In genomic region chr1:16901366-16901765, GRCh38 we compare ENCODE assay signal across 10 cellular contexts. TPM values are rescaled to one million over a fixed set of nuclear protein-coding genes. Genes with fewer than 3 reads are reported as not detected.
DNase-seq lines count a peak whose midpoint lies in the region; ATAC-seq, FAIRE-seq and TF ChIP-seq lines count a peak whose summit lies in the region.
"Not testable (repeated sequence)": the region's sequence is repeated elsewhere in the genome, so short reads cannot be mapped to it uniquely, and the experiment has no call there.
"Had no signal": no experiment of that assay in that cellular context is flagged by ENCODE, and none has a peak within 500 bp of the region (broad histone marks: within the 10 kb centered on the region; RNA-seq: fewer than 3 reads in every experiment).

No MANE protein-coding gene starts in this region.

- CTCF ChIA-PET in activated CD4-positive, alpha-beta T cell treated with anti-CD3 and anti-CD28 coated beads for 36 hours (lab: Charles Lee), result not testable (repeated sequence)

- H3K36me3 Mint-ChIP-seq in activated CD4-positive, alpha-beta T cell treated with anti-CD3 and anti-CD28 coated beads for 36 hours (ENCODE audit: low read depth); activated naive CD4-positive, alpha-beta T cell treated with anti-CD3 and anti-CD28 coated beads, Interleukin-2, amount 50 U/mL, for 24 hours; chondrocyte (ENCODE audit: low read depth); naive thymus-derived CD8-positive, alpha-beta T cell; stimulated activated naive CD8-positive, alpha-beta T cell treated with anti-CD3 and anti-CD28 coated beads, Interleukin-15, Interleukin-2, amounts not matched to agents 100 ng/mL and 50 ng/mL, for 24 hours (ENCODE audit: low read depth): not testable (repeated sequence)

- peak overlapping the region in 9 of 11 experiments; percentile 1 to 49 (median 33); a peak in 9 of 22 replicates for H3K4me2 ChIP-seq in BLaER1 treated with 17β-estradiol and CSF1 and Interleukin-3, amounts not matched to agents 10 nM and 100 nM
- not testable (repeated sequence) for H3K4me2 ChIP-seq in OCI-LY1 (ENCODE audit: low read length)

- peak overlapping the region; percentile 1 for H3K27ac Mint-ChIP-seq in activated CD4-positive, alpha-beta T cell treated with anti-CD3 and anti-CD28 coated beads for 36 hours
- peak overlapping the region; percentile 93 for H3K27ac Mint-ChIP-seq in activated naive CD4-positive, alpha-beta T cell treated with anti-CD3 and anti-CD28 coated beads, Interleukin-2, amount 50 U/mL, for 24 hours
- peak overlapping the region; percentile 27 for H3K27ac Mint-ChIP-seq in chondrocyte (ENCODE audit: unreplicated experiment)
- H3K27ac Mint-ChIP-seq in naive thymus-derived CD8-positive, alpha-beta T cell, result peak overlapping the region in 7 of 10 donors; percentile 40 to 76 (median 54)
- H3K27ac Mint-ChIP-seq in stimulated activated naive CD8-positive, alpha-beta T cell treated with anti-CD3 and anti-CD28 coated beads, Interleukin-15, Interleukin-2, amounts not matched to agents 100 ng/mL and 50 ng/mL, for 24 hours, result peak overlapping the region; percentile 4

- peaks cover 42 to 72% (median 58%) of the 10 kb centered on the region in 10 experiments for H3K4me1 ChIP-seq in BLaER1 treated with 17β-estradiol and CSF1 and Interleukin-3, amounts not matched to agents 10 nM and 100 nM
- H3K4me1 ChIP-seq in OCI-LY1 (ENCODE audit: insufficient read depth, low read length, severe bottlenecking), result peaks cover 49% of the 10 kb centered on the region

- not testable (repeated sequence) for H3K4me3 ChIP-seq in BLaER1 treated with 17β-estradiol and CSF1 and Interleukin-3, amounts not matched to agents 10 nM and 100 nM; OCI-LY1 (ENCODE audit: low read depth, low read length, poor library complexity, severe bottlenecking)

- TF ChIP-seq POLR2A in GM12891 (IDR thresholded peaks at IDR 0.05; ENCODE audit: low read depth, low read length), result not testable (repeated sequence)

- intact Hi-C loops in activated CD4-positive, alpha-beta T cell treated with anti-CD3 and anti-CD28 coated beads for 36 hours (cut with DNase I, micrococcal nuclease), result loop anchor here (5.0 to 10.0 kb wide), 4 partner anchors 177 to 1284 kb away; partner anchors contain the start of genes DDI2 (in 1 of the 2) and ZBTB17 (in 1 of the 2)

- ATAC-seq in activated CD4-positive, alpha-beta T cell treated with anti-CD3 and anti-CD28 coated beads for 36 hours; naive thymus-derived CD8-positive, alpha-beta T cell: not testable (repeated sequence)

- not testable (repeated sequence) for H3F3A ChIP-seq in OCI-LY1 (ENCODE audit: insufficient read depth, low read length)

- peaks cover 6 to 11% (median 9%) of the 10 kb centered on the region in 11 experiments; a peak in 20 of 22 replicates for H3K9me3 ChIP-seq in BLaER1 treated with 17β-estradiol and CSF1 and Interleukin-3, amounts not matched to agents 10 nM and 100 nM (replicated peaks in 1 of 11)
- not testable (repeated sequence) for H3K9me3 ChIP-seq in OCI-LY1 (ENCODE audit: low read length)

- H3K27me3 Mint-ChIP-seq in activated CD4-positive, alpha-beta T cell treated with anti-CD3 and anti-CD28 coated beads for 36 hours; activated naive CD4-positive, alpha-beta T cell treated with anti-CD3 and anti-CD28 coated beads, Interleukin-2, amount 50 U/mL, for 24 hours; chondrocyte (ENCODE audit: low read depth); naive thymus-derived CD8-positive, alpha-beta T cell; stimulated activated naive CD8-positive, alpha-beta T cell treated with anti-CD3 and anti-CD28 coated beads, Interleukin-15, Interleukin-2, amounts not matched to agents 100 ng/mL and 50 ng/mL, for 24 hours: not testable (repeated sequence)

- not testable (repeated sequence) for H3K9me2 ChIP-seq in OCI-LY1 (ENCODE audit: low read depth, low read length)

- H3K4me3 Mint-ChIP-seq in activated CD4-positive, alpha-beta T cell treated with anti-CD3 and anti-CD28 coated beads for 36 hours; chondrocyte (ENCODE audit: unreplicated experiment); stimulated activated naive CD8-positive, alpha-beta T cell treated with anti-CD3 and anti-CD28 coated beads, Interleukin-15, Interleukin-2, amounts not matched to agents 100 ng/mL and 50 ng/mL, for 24 hours: not testable (repeated sequence)
- H3K4me3 Mint-ChIP-seq in activated naive CD4-positive, alpha-beta T cell treated with anti-CD3 and anti-CD28 coated beads, Interleukin-2, amount 50 U/mL, for 24 hours, result peak overlapping the region; percentile 9
- H3K4me3 Mint-ChIP-seq in naive thymus-derived CD8-positive, alpha-beta T cell, result peak overlapping the region in 9 of 10 donors; percentile 13 to 73 (median 62)

- not testable (repeated sequence) for H3K36me3 ChIP-seq in BLaER1 treated with 17β-estradiol and CSF1 and Interleukin-3, amounts not matched to agents 10 nM and 100 nM; OCI-LY1 (ENCODE audit: insufficient read depth, low read length)

- H4K20me1 ChIP-seq in BLaER1 treated with 17β-estradiol and CSF1 and Interleukin-3, amounts not matched to agents 10 nM and 100 nM; OCI-LY1 (ENCODE audit: insufficient read depth, low read length): not testable (repeated sequence)

- TF ChIP-seq CTCF in OCI-LY1 (IDR thresholded peaks at IDR 0.05; ENCODE audit: low read length); chondrocyte (IDR thresholded peaks at IDR 0.05): not testable (repeated sequence)

- not testable (repeated sequence) for H3K27me3 ChIP-seq in BLaER1 treated with 17β-estradiol and CSF1 and Interleukin-3, amounts not matched to agents 10 nM and 100 nM; OCI-LY1 (ENCODE audit: insufficient read depth, low read length)

- H3K9me3 Mint-ChIP-seq in activated CD4-positive, alpha-beta T cell treated with anti-CD3 and anti-CD28 coated beads for 36 hours (ENCODE audit: low read depth); activated naive CD4-positive, alpha-beta T cell treated with anti-CD3 and anti-CD28 coated beads, Interleukin-2, amount 50 U/mL, for 24 hours; chondrocyte (ENCODE audit: low read depth); naive thymus-derived CD8-positive, alpha-beta T cell; stimulated activated naive CD8-positive, alpha-beta T cell treated with anti-CD3 and anti-CD28 coated beads, Interleukin-15, Interleukin-2, amounts not matched to agents 100 ng/mL and 50 ng/mL, for 24 hours: not testable (repeated sequence)

- H3K79me2 ChIP-seq in OCI-LY1 (ENCODE audit: insufficient read depth, low read length), result not testable (repeated sequence)

- DNase-seq in GM12891 (ENCODE audit: insufficient read length, low spot score); activated CD4-positive, alpha-beta T cell treated with anti-CD3 and anti-CD28 coated beads for 36 hours; chondrocyte (ENCODE audit: low spot score): not testable (repeated sequence)
- DNase-seq in naive thymus-derived CD8-positive, alpha-beta T cell, result peak in 1 of 10 donors; percentile 34

- H2AFZ ChIP-seq in OCI-LY1 (ENCODE audit: low read length), result not testable (repeated sequence)

- FAIRE-seq in GM12891 (lab: Jason Lieb, UNC), result not testable (repeated sequence)

- H3K27ac ChIP-seq in BLaER1 treated with 17β-estradiol and CSF1 and Interleukin-3, amounts not matched to agents 10 nM and 100 nM, result not testable (repeated sequence)
- peak overlapping the region; percentile 95 for H3K27ac ChIP-seq in OCI-LY1 (ENCODE audit: low read depth, low read length, poor library complexity, severe bottlenecking)

- peaks cover 44% of the 10 kb centered on the region for H3K4me1 Mint-ChIP-seq in activated CD4-positive, alpha-beta T cell treated with anti-CD3 and anti-CD28 coated beads for 36 hours
- H3K4me1 Mint-ChIP-seq in activated naive CD4-positive, alpha-beta T cell treated with anti-CD3 and anti-CD28 coated beads, Interleukin-2, amount 50 U/mL, for 24 hours, result peaks cover 57% of the 10 kb centered on the region
- not testable (repeated sequence) for H3K4me1 Mint-ChIP-seq in chondrocyte (ENCODE audit: low read depth)
- peaks cover 20 to 47% (median 29%) of the 10 kb centered on the region in 4 donors for H3K4me1 Mint-ChIP-seq in naive thymus-derived CD8-positive, alpha-beta T cell
- peaks cover 43% of the 10 kb centered on the region for H3K4me1 Mint-ChIP-seq in stimulated activated naive CD8-positive, alpha-beta T cell treated with anti-CD3 and anti-CD28 coated beads, Interleukin-15, Interleukin-2, amounts not matched to agents 100 ng/mL and 50 ng/mL, for 24 hours (ENCODE audit: low read depth)

- POLR2A ChIA-PET in activated CD4-positive, alpha-beta T cell treated with anti-CD3 and anti-CD28 coated beads for 36 hours (lab: Charles Lee), result not testable (repeated sequence)
- POLR2A ChIA-PET in naive thymus-derived CD8-positive, alpha-beta T cell (lab: Charles Lee), result interaction anchor here (0.8 to 4.7 kb wide), 3 partner anchors 9 to 13 kb away, joined by 3 to 48 read pairs (median 8); no protein-coding TSS in a partner anchor

- peak overlapping the region in 2 of 11 experiments; percentile 23 to 24; a peak in 1 of 22 replicates for H3K9ac ChIP-seq in BLaER1 treated with 17β-estradiol and CSF1 and Interleukin-3, amounts not matched to agents 10 nM and 100 nM
- not testable (repeated sequence) for H3K9ac ChIP-seq in OCI-LY1 (ENCODE audit: low read length)

TF ChIP-seq in GM12891, 5 proteins besides CTCF, POLR2A, EP300 and RAD21:
- TF ChIP-seq SPI1 (IDR thresholded peaks at IDR 0.05; ENCODE audit: low read depth, low read length), result peak; percentile 47; the same call in 1 of the 2 replicates

RNA-seq across cellular contexts. Expression of gene RNU1-2, which starts 5.6 kb away (rescaled TPM):
- 40.8 TPM for polyA plus RNA-seq in GM12891 (2012; ENCODE audit: low read depth, missing spikeins)
- 1,000 to 10,000 TPM; 1,573 to 2,291 TPM for total RNA-seq in activated CD4-positive, alpha-beta T cell treated with anti-CD3 and anti-CD28 coated beads for 36 hours
- total RNA-seq in chondrocyte, result 1,438 to 1,620 TPM (median 1,579 TPM) in 3 replicates
- 1,000 to 10,000 TPM; 3,449 to 3,916 TPM for total RNA-seq in naive thymus-derived CD8-positive, alpha-beta T cell
- 10 to 100 TPM in 1 of 3 donors, not detected in 2; 22.6 TPM for polyA plus RNA-seq in naive thymus-derived CD8-positive, alpha-beta T cell
- polyA plus RNA-seq: AG04450, SK-N-SH had no signal

RNA-seq across cellular contexts. Expression of gene CROCC, which starts 20.4 kb away (rescaled TPM):
- polyA plus RNA-seq in GM12891 (2012; ENCODE audit: low read depth, missing spikeins), result 2.3 TPM
- 10 to 100 TPM; 18.4 to 25.7 TPM for total RNA-seq in activated CD4-positive, alpha-beta T cell treated with anti-CD3 and anti-CD28 coated beads for 36 hours
- total RNA-seq in chondrocyte, result 24.7 to 32.2 TPM (median 26.2 TPM) in 3 replicates
- 100 to 1,000 TPM; 117 to 124 TPM for total RNA-seq in naive thymus-derived CD8-positive, alpha-beta T cell
- polyA plus RNA-seq in naive thymus-derived CD8-positive, alpha-beta T cell, result 1 to 10 TPM; 1.2 to 5.4 (median 1.3) TPM

Comparison
In these comparisons a context has a peak if more than half of its experiments do, and no peak if none do; other contexts are left out.
1. H3K27ac Mint-ChIP-seq: peak in every context shown above with its lines; median percentile 93 in activated naive CD4-positive, alpha-beta T cell treated with anti-CD3 and anti-CD28 coated beads, Interleukin-2, amount 50 U/mL, for 24 hours; 54 in naive thymus-derived CD8-positive, alpha-beta T cell; 27 in chondrocyte; 4 in stimulated activated naive CD8-positive, alpha-beta T cell treated with anti-CD3 and anti-CD28 coated beads, Interleukin-15, Interleukin-2, amounts not matched to agents 100 ng/mL and 50 ng/mL, for 24 hours; 1 in activated CD4-positive, alpha-beta T cell treated with anti-CD3 and anti-CD28 coated beads for 36 hours.